Comparison of ENCODE assay signal across 8 cellular contexts in the genomic region with DNA sequence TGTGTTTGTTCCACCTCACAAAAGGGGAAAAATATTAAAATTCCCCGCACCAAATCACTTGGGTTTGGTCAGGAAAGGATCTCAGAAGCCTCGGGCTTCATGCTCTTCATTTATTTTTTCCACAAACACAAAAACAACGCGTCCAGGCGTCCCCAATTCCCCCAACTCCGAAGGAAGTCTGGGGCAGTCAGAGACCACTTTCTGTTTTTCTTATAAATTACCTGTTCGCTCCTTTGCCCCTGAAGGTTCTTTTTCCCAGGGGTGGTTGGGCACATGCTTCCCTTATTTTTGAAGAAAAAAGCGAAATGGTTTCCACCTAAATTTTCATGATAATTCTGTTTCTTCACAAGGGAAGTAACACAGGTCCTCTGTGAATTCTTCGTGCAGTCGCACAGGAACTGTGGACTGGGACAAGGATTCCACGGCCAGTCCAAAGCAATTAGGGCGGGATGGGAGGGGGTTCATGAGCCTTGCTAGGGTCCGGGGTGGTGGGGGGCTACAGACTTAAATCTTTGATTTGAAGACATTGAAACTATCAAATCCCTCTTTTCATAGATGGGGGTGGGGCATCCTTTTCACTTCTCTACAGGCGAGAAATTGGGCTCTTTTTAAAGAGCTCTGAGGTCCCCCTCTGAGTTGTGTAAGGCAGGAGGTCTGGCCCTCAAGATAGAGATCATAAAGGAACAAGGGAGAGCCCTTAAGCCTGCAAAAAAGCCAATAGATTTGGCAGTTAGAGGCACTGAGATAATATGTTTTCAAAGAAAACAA. TPM values are rescaled to one million over a fixed set of nuclear protein-coding genes. Genes with fewer than 3 reads are reported as not detected.
DNase-seq lines count a peak whose midpoint lies in the region; ATAC-seq and TF ChIP-seq lines count a peak whose summit lies in the region.

No MANE protein-coding gene starts in this region.

- peak overlapping the region; percentile 90 for H3K9ac ChIP-seq in OCI-LY3 (ENCODE audit: low read length)

- no peaks in the 10 kb centered on the region for H4K20me1 ChIP-seq in OCI-LY3 (ENCODE audit: insufficient read depth, low read length)

- peak overlapping the region; percentile 20; the same call in 1 of the 2 replicates for H2AFZ ChIP-seq in OCI-LY3 (ENCODE audit: low read depth, low read length)

- no peaks in the 10 kb centered on the region for H3K36me3 ChIP-seq in BE2C
- H3K36me3 ChIP-seq in OCI-LY3 (replicated peaks; ENCODE audit: low read depth, low read length): no peaks in the 10 kb centered on the region

- in situ Hi-C loops in T47D (cut with HindIII; ENCODE audit: low pct_unique_long_range_greater_than_20kb, low sequenced_read_pairs) (no loop called here), GM13977 (cut with MboI; ENCODE audit: low pct_unique_long_range_greater_than_20kb, low sequenced_read_pairs, unreplicated experiment) (loop anchor here (5.0 kb wide), 1 partner anchor 36 kb away; no protein-coding TSS in a partner anchor)

- peak overlapping the region; percentile 65 for H3K4me2 ChIP-seq in OCI-LY3 (ENCODE audit: low read length)

- no peaks in the 10 kb centered on the region for H3K79me2 ChIP-seq in OCI-LY3 (ENCODE audit: low read length)

- peak overlapping the region; percentile 99 for H3K27ac ChIP-seq in OCI-LY3 (ENCODE audit: low read length)

- H3K4me1 ChIP-seq in BE2C (peaks cover 9% of the 10 kb centered on the region), OCI-LY3 (ENCODE audit: low read length) (peaks cover 23% of the 10 kb centered on the region)

- DNase-seq in BE2C (peak; percentile 41), GM12865 (ENCODE audit: low read depth) (peak; percentile 58), T47D (ENCODE audit: low read depth in 1 of 2, low spot score in 1 of 2) (peak; percentile 23 to 62), kidney glomerular epithelial cell (lab: John Stamatoyannopoulos, UW) (peak; percentile 53), GM13977 (ENCODE audit: low spot score) (no peak)
- DNase-seq in stimulated activated naive CD4-positive, alpha-beta T cell treated with Interleukin-2 at 50 U/mL for 16 hours (lab: John Stamatoyannopoulos, UW): peak; percentile 16

- TF ChIP-seq CTCF in BE2C (IDR thresholded peaks at IDR 0.05; ENCODE audit: low read depth, low read length) (no peak), GM12865 (IDR thresholded peaks at IDR 0.05; ENCODE audit: insufficient read depth, low read depth, low read length, missing control alignments) (no peak), OCI-LY3 (IDR thresholded peaks at IDR 0.05; ENCODE audit: low read depth, low read length) (no peak), GM13977 (IDR thresholded peaks at IDR 0.05; ENCODE audit: extremely low read depth, insufficient read depth, missing control alignments) (no peak)

- H3K4me3 ChIP-seq in BE2C (ENCODE audit: low read depth, low read length): peak overlapping the region; percentile 86
- H3K4me3 ChIP-seq in GM12865 (ENCODE audit: low read depth, low read length): peak overlapping the region; percentile 71
- peak overlapping the region; percentile 79 for H3K4me3 ChIP-seq in OCI-LY3 (ENCODE audit: low read length)

- no peaks in the 10 kb centered on the region for H3K9me3 ChIP-seq in BE2C
- no peaks in the 10 kb centered on the region for H3K9me3 ChIP-seq in OCI-LY3 (ENCODE audit: insufficient read depth, low read length)

- no peak for ATAC-seq in HG02763 (IDR thresholded peaks at IDR 0.05; ENCODE audit: unreplicated experiment)

- H3K27me3 ChIP-seq in BE2C (no peaks in the 10 kb centered on the region), OCI-LY3 (ENCODE audit: low read depth, low read length) (no peaks in the 10 kb centered on the region)

RNA-seq across cellular contexts. Expression of a gene that starts 30.5 kb away (rescaled TPM):
- polyA plus RNA-seq in BE2C (2012; ENCODE audit: insufficient read depth, insufficient read length, low read depth): not detected
